9 cellular contexts compared by ENCODE assay signal in the genomic region with DNA sequence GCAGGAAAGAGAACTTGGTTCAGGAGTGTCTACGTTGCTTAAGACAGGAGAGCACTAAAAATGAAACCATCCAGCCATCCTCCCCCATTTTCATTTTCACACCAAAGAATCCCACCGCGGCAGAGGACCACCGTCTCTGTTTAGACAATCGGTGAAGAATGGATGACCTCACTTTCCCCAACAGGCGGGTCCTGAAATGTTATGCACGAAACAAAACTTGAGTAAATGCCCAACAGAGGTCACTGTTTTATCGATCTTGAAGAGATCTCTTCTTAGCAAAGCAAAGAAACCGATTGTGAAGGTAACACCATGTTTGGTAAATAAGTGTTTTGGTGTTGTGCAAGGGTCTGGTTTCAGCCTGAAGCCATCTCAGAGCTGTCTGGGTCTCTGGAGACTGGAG. TPM values are rescaled to one million over a fixed set of nuclear protein-coding genes. Genes with fewer than 3 reads are reported as not detected.
A peak's percentile ranks its signal among the peaks of the same experiment; 100 is the strongest.
DNase-seq lines count a peak whose midpoint lies in the region; ATAC-seq and TF ChIP-seq lines count a peak whose summit lies in the region.
"Had no signal": no experiment of that assay in that cellular context is flagged by ENCODE, and none has a peak within 500 bp of the region (broad histone marks: within the 10 kb centered on the region; RNA-seq: fewer than 3 reads in every experiment).

No MANE protein-coding gene starts in this region.

- H3K9ac ChIP-seq in DND-41 (ENCODE audit: low read depth, low read length) (no peak overlapping the region), SU-DHL-6 (ENCODE audit: low read length) (no peak overlapping the region)
- H3K9ac ChIP-seq: KMS-11 had no signal

- H3K27ac ChIP-seq in DND-41 (ENCODE audit: low read length) (no peak overlapping the region), SU-DHL-6 (ENCODE audit: low read depth, low read length) (no peak overlapping the region), body of pancreas (no peak overlapping the region)
- H3K27ac ChIP-seq: KMS-11 had no signal

- no peaks in the 10 kb centered on the region for H3F3A ChIP-seq in SU-DHL-6 (ENCODE audit: insufficient read depth)

- H3K4me1 ChIP-seq in DND-41 (ENCODE audit: insufficient read depth, low read length) (peaks cover 14% of the 10 kb centered on the region), body of pancreas (peaks cover 30% of the 10 kb centered on the region)

- no peaks in the 10 kb centered on the region for H3K9me2 ChIP-seq in SU-DHL-6 (replicated peaks; ENCODE audit: insufficient read depth, low read length)

- intact Hi-C loops in body of pancreas (cut with DNase I): loop anchor here (5.0 kb wide), 1 partner anchor 163 kb away; no protein-coding TSS in a partner anchor

- no peak for DNase-seq in DND-41
- DNase-seq in left lobe of liver (ENCODE audit: low spot score): no peak
- DNase-seq in body of pancreas: no peak
- DNase-seq in activated CD4-positive, alpha-beta T cell treated with anti-CD3 and anti-CD28 coated beads, Interleukin-2, amount 50 U/mL, for 48 hours: no peak

- TF ChIP-seq CTCF in DND-41 (IDR thresholded peaks at IDR 0.05; ENCODE audit: borderline replicate concordance, extremely low read depth, low read length, poor library complexity, severe bottlenecking) (peak; percentile 42), SU-DHL-6 (IDR thresholded peaks at IDR 0.05; ENCODE audit: insufficient read depth, low read length, poor library complexity, severe bottlenecking) (no peak), body of pancreas (IDR thresholded peaks at IDR 0.05) (peak in 3 of 7 experiments; percentile 6 to 44 (median 25))

- ATAC-seq in DND-41 (ENCODE audit: insufficient read depth, low read depth): no peak
- ATAC-seq in HG02885 (IDR thresholded peaks at IDR 0.05; ENCODE audit: poor library complexity, unreplicated experiment): peak; percentile 26
- ATAC-seq in left lobe of liver: peak; percentile 36
- no peak for ATAC-seq in body of pancreas
- ATAC-seq in GM21526 (IDR thresholded peaks at IDR 0.05; ENCODE audit: low FRiP score, unreplicated experiment): no peak
- ATAC-seq in HG03045 (IDR thresholded peaks at IDR 0.05; ENCODE audit: unreplicated experiment): no peak

- no peaks in the 10 kb centered on the region for H3K79me2 ChIP-seq in DND-41 (ENCODE audit: insufficient read depth, low read length)
- H3K79me2 ChIP-seq in SU-DHL-6 (ENCODE audit: insufficient read depth, low read length): no peaks in the 10 kb centered on the region

- no peak overlapping the region for H3K4me3 ChIP-seq in DND-41 (ENCODE audit: low read depth in 1 of 2, low read length in 2 of 2)
- H3K4me3 ChIP-seq in SU-DHL-6 (ENCODE audit: insufficient read depth, low read length, poor library complexity, severe bottlenecking): no peak overlapping the region
- H3K4me3 ChIP-seq in body of pancreas: no peak overlapping the region

- H4K20me1 ChIP-seq in DND-41 (ENCODE audit: insufficient read depth, low read length) (no peaks in the 10 kb centered on the region), SU-DHL-6 (ENCODE audit: low read depth, low read length) (no peaks in the 10 kb centered on the region)

- 44 to 70% methylated on average over 9 of the region's 9 CpGs for WGBS in body of pancreas, 2 donors

- peaks cover 45% of the 10 kb centered on the region for H3K27me3 ChIP-seq in DND-41 (ENCODE audit: insufficient read depth, low read length, poor library complexity)
- H3K27me3 ChIP-seq in SU-DHL-6 (ENCODE audit: low read length): no peaks in the 10 kb centered on the region
- H3K27me3 ChIP-seq in body of pancreas: no peaks in the 10 kb centered on the region

- H3K4me2 ChIP-seq in DND-41 (ENCODE audit: insufficient read depth, low read length): no peak overlapping the region
- no peak overlapping the region for H3K4me2 ChIP-seq in SU-DHL-6 (ENCODE audit: low read depth, low read length, poor library complexity, severe bottlenecking)
- H3K4me2 ChIP-seq: KMS-11 had no signal

- H2AFZ ChIP-seq in DND-41 (ENCODE audit: low read depth, low read length) (no peak overlapping the region), SU-DHL-6 (ENCODE audit: low read depth, low read length, severe bottlenecking) (peak overlapping the region; percentile 28)

- no peak for TF ChIP-seq POLR2A in body of pancreas (IDR thresholded peaks at IDR 0.05)

- H3K9me3 ChIP-seq in DND-41 (ENCODE audit: insufficient read depth, low read length, severe bottlenecking) (no peaks in the 10 kb centered on the region), SU-DHL-6 (ENCODE audit: insufficient read depth, low read length) (no peaks in the 10 kb centered on the region), body of pancreas (no peaks in the 10 kb centered on the region)

- H3K36me3 ChIP-seq in DND-41 (ENCODE audit: insufficient read depth, low read length) (no peaks in the 10 kb centered on the region), SU-DHL-6 (ENCODE audit: low read length) (no peaks in the 10 kb centered on the region), body of pancreas (replicated peaks in 1 of 2; ENCODE audit: insufficient read depth in 1 of 2, low read depth in 2 of 2) (no peaks in the 10 kb centered on the region)

RNA-seq across cellular contexts. Expression of a gene that starts 1.4 kb away (rescaled TPM):
- total RNA-seq in left lobe of liver (not detected), body of pancreas (1 to 10 TPM in 1 of 2 donors, under 1 TPM in 1; 0.99 to 2.9 TPM)

Comparison
In these comparisons a context has a peak if more than half of its experiments do, and no peak if none do; other contexts are left out.
1. ATAC-seq: peak in HG02885 (single experiment) and left lobe of liver (single experiment); none in DND-41 (single experiment), body of pancreas (single experiment), GM21526 (single experiment) and HG03045 (single experiment).